In genomic region chr9:106581973-106582372, GRCh38 we compare ENCODE assay signal across 1 cellular context.
TF ChIP-seq lines count a peak whose summit lies in the region.

No MANE protein-coding gene starts in this region.

TF ChIP-seq in GM12878, 131 proteins besides CTCF, POLR2A, EP300 and RAD21 (continued from another document):
- TF ChIP-seq SPI1 (IDR thresholded peaks at IDR 0.05; ENCODE audit: borderline replicate concordance, insufficient read depth, low read depth, low read length) (no peak), EGR1 (IDR thresholded peaks at IDR 0.05; ENCODE audit: borderline replicate concordance in 1 of 2, low read depth in 2 of 2, low read length in 2 of 2) (no peak), GATAD2B (conservative IDR thresholded peaks at IDR 0.05; ENCODE audit: low read depth) (no peak), BCL11A (IDR thresholded peaks at IDR 0.05; ENCODE audit: low read depth, low read length) (no peak), MXI1 (IDR thresholded peaks at IDR 0.05; ENCODE audit: low read depth, low read length) (no peak), YY1 (IDR thresholded peaks at IDR 0.05; ENCODE audit: low read depth, low read length) (no peak), SREBF1 (IDR thresholded peaks at IDR 0.05; ENCODE audit: low read length) (no peak), PAX5 (IDR thresholded peaks at IDR 0.05; ENCODE audit: borderline replicate concordance, low read depth, low read length) (no peak), SMAD5 (IDR thresholded peaks at IDR 0.05; ENCODE audit: low read depth) (no peak), FOXK2 (IDR thresholded peaks at IDR 0.05) (peak; percentile 56; the same call in 1 of the 2 replicates), NBN (IDR thresholded peaks at IDR 0.05) (no peak), NRF1 (conservative IDR thresholded peaks at IDR 0.05; ENCODE audit: low read depth, low read length) (no peak), POLR2AphosphoS2 (IDR thresholded peaks at IDR 0.05; ENCODE audit: low read depth, low read length) (no peak), NR2F1 (conservative IDR thresholded peaks at IDR 0.05) (no peak), TAF1 (IDR thresholded peaks at IDR 0.05; ENCODE audit: borderline replicate concordance, low read depth, low read length) (no peak), ZSCAN29 (IDR thresholded peaks at IDR 0.05) (no peak), CBX5 (IDR thresholded peaks at IDR 0.05; ENCODE audit: low read depth) (no peak), MEF2B (IDR thresholded peaks at IDR 0.05; ENCODE audit: partially characterized antibody, poor library complexity, severe bottlenecking) (no peak), USF1 (IDR thresholded peaks at IDR 0.05; ENCODE audit: borderline replicate concordance, extremely low read length, insufficient read depth, low read depth, low read length) (no peak), RUNX3 (IDR thresholded peaks at IDR 0.05; ENCODE audit: low read length) (no peak), ESRRA (IDR thresholded peaks at IDR 0.05; ENCODE audit: low read length) (no peak), BHLHE40 (IDR thresholded peaks at IDR 0.05; ENCODE audit: borderline replicate concordance in 1 of 2, low read depth in 2 of 2, low read length in 1 of 2) (0 out of 4 replicates have a peak, but pooled peaks of 1 of the 2 experiments have one; percentile 6), ATF7 (IDR thresholded peaks at IDR 0.05; ENCODE audit: low read depth) (peak; percentile 73), DPF2 (IDR thresholded peaks at IDR 0.05) (no peak), RAD51 (IDR thresholded peaks at IDR 0.05) (peak; percentile 51; the same call in 1 of the 2 replicates), ZBED1 (IDR thresholded peaks at IDR 0.05; ENCODE audit: borderline replicate concordance) (no peak), IRF5 (IDR thresholded peaks at IDR 0.05; ENCODE audit: borderline replicate concordance) (no peak)
